ENCODE assay signal across 1 cellular context in genomic region chr12:44827832-44828438, GRCh38.
TF ChIP-seq lines count a peak whose summit lies in the region.

No MANE protein-coding gene starts in this region.

TF ChIP-seq in GM23338, 12 proteins besides CTCF, POLR2A, EP300 and RAD21 (continued from another document):
- TF ChIP-seq JUNB (IDR thresholded peaks at IDR 0.05; ENCODE audit: unreplicated experiment) (no peak), ZNF114 (CRISPR knock-in tag; IDR thresholded peaks at IDR 0.05) (no peak), ETS1 (IDR thresholded peaks at IDR 0.05) (no peak), ZNF331 (CRISPR knock-in tag; IDR thresholded peaks at IDR 0.05; ENCODE audit: low read depth) (no peak), EZH2phosphoT487 (IDR thresholded peaks at IDR 0.05; ENCODE audit: unreplicated experiment) (no peak), ZNF462 (CRISPR knock-in tag; IDR thresholded peaks at IDR 0.05) (no peak), POLR2AphosphoS5 (IDR thresholded peaks at IDR 0.05; ENCODE audit: low read depth) (no peak), STAT1 (IDR thresholded peaks at IDR 0.05; ENCODE audit: unreplicated experiment) (no peak), EZH2 (IDR thresholded peaks at IDR 0.05; ENCODE audit: low read depth, unreplicated experiment) (no peak), NANOG (IDR thresholded peaks at IDR 0.05; ENCODE audit: borderline replicate concordance) (no peak), CREB1 (CRISPR knock-in tag; IDR thresholded peaks at IDR 0.05; ENCODE audit: low read depth) (no peak)
